In genomic region chr21:17819114-17819877, GRCh38 we compare ENCODE assay signal across 8 cellular contexts. TPM values are rescaled to one million over a fixed set of nuclear protein-coding genes. Genes with fewer than 3 reads are reported as not detected.
A peak's percentile ranks its signal among the peaks of the same experiment; 100 is the strongest.
DNase-seq lines count a peak whose midpoint lies in the region; ATAC-seq and TF ChIP-seq lines count a peak whose summit lies in the region.

Gene C21orf91, minus strand, starts transcription at chr21:17819356. Its CDS starts 1,038 bp downstream, at chr21:17818318.

- TF ChIP-seq POLR2A in upper lobe of left lung (IDR thresholded peaks at IDR 0.05): peak in 3 of 4 donors; percentile 85 to 98 (median 98)

- H3K4me1 Mint-ChIP-seq in activated naive CD8-positive, alpha-beta T cell treated with anti-CD3 and anti-CD28 coated beads, Interleukin-2, amount 50 U/mL, for 24 hours: peaks cover 49% of the 10 kb centered on the region

- H3K27me3 Mint-ChIP-seq in activated naive CD8-positive, alpha-beta T cell treated with anti-CD3 and anti-CD28 coated beads, Interleukin-2, amount 50 U/mL, for 24 hours: no peaks in the 10 kb centered on the region

- H3K36me3 ChIP-seq in upper lobe of left lung: peaks cover 0 to 15% (median 0%) of the 10 kb centered on the region in 4 donors

- H3K27me3 ChIP-seq in upper lobe of left lung: no peaks in the 10 kb centered on the region

- H3K27ac ChIP-seq in upper lobe of left lung: peak within 1 kb of the TSS; percentile 89 to 98 (median 94)

- DNase-seq in GM12864 (ENCODE audit: low read depth): peak; percentile 78
- peak; percentile 86 for DNase-seq in NCI-H1092 treated with DMSO at 0.1 percent for 48 hours (lab: John Stamatoyannopoulos, UW)
- peak; percentile 94 for DNase-seq in SW480 (ENCODE audit: low spot score)
- peak; percentile 85 for DNase-seq in activated naive CD8-positive, alpha-beta T cell treated with anti-CD3 and anti-CD28 coated beads, Interleukin-2, amount 50 U/mL, for 24 hours
- DNase-seq in cardiac septum (ENCODE audit: low spot score): peak; percentile 96
- DNase-seq in posterior cingulate gyrus: peak; percentile 71 to 98 (median 86)
- DNase-seq in upper lobe of left lung: peak; percentile 91 to 97

- peak within 1 kb of the TSS; percentile 99 for H3K27ac Mint-ChIP-seq in activated naive CD8-positive, alpha-beta T cell treated with anti-CD3 and anti-CD28 coated beads, Interleukin-2, amount 50 U/mL, for 24 hours

- intact Hi-C loops in cardiac septum (cut with DNase I) (loop anchor here (2.0 to 10.0 kb wide), 2 partner anchors 82 to 204 kb away; partner anchors contain the start of gene BTG3), posterior cingulate gyrus (cut with DNase I) (loop anchor here (2.0 to 5.0 kb wide), 2 partner anchors 24 to 83 kb away; no protein-coding TSS in a partner anchor)

- H3K4me1 ChIP-seq in upper lobe of left lung: peaks cover 4 to 15% (median 9%) of the 10 kb centered on the region in 4 donors

- H3K9me3 Mint-ChIP-seq in activated naive CD8-positive, alpha-beta T cell treated with anti-CD3 and anti-CD28 coated beads, Interleukin-2, amount 50 U/mL, for 24 hours: no peaks in the 10 kb centered on the region

- H3K9me3 ChIP-seq in upper lobe of left lung: no peaks in the 10 kb centered on the region

- H3K4me3 ChIP-seq in GM12864 (ENCODE audit: low read depth, low read length) (peak within 1 kb of the TSS; percentile 93), upper lobe of left lung (peak within 1 kb of the TSS; percentile 75 to 93 (median 86))

- TF ChIP-seq CTCF in GM12864 (IDR thresholded peaks at IDR 0.05; ENCODE audit: low read depth, low read length, missing control alignments): no peak
- TF ChIP-seq CTCF in upper lobe of left lung (IDR thresholded peaks at IDR 0.05): no peak

- peak within 1 kb of the TSS; percentile 85 for H3K4me3 Mint-ChIP-seq in activated naive CD8-positive, alpha-beta T cell treated with anti-CD3 and anti-CD28 coated beads, Interleukin-2, amount 50 U/mL, for 24 hours

- H3K36me3 Mint-ChIP-seq in activated naive CD8-positive, alpha-beta T cell treated with anti-CD3 and anti-CD28 coated beads, Interleukin-2, amount 50 U/mL, for 24 hours (ENCODE audit: low read depth): peaks cover 29% of the 10 kb centered on the region

- ATAC-seq in HG02623 (IDR thresholded peaks at IDR 0.05; ENCODE audit: unreplicated experiment) (peak; percentile 79), upper lobe of left lung (ENCODE audit: low FRiP score in 2 of 2) (peak; percentile 98)
- ATAC-seq in activated naive CD8-positive, alpha-beta T cell treated with anti-CD3 and anti-CD28 coated beads, Interleukin-2, amount 50 U/mL, for 24 hours: peak; percentile 88

- TF ChIP-seq EP300 in upper lobe of left lung (IDR thresholded peaks at IDR 0.05): no peak

- WGBS in upper lobe of left lung, 2 donors: 0% methylated on average over 21 to 44 of the region's 78 CpGs

RNA-seq across cellular contexts. Expression of gene C21orf91, which starts in this region (rescaled TPM):
- 21.3 TPM for total RNA-seq in cardiac septum
- total RNA-seq in upper lobe of left lung: 10 to 100 TPM in 4 of 6 donors, 1 to 10 TPM in 2; 2.2 to 18.3 (median 15.4) TPM

Comparison
In these comparisons a context has a peak if more than half of its experiments do, and no peak if none do; other contexts are left out.
1. Peak in every context shown above with its lines: DNase-seq, ATAC-seq, H3K4me3 ChIP-seq and H3K27ac ChIP-seq.